In genomic region chr6:97110149-97110548, GRCh38 we compare ENCODE assay signal across 25 cellular contexts.
DNase-seq lines count a peak whose midpoint lies in the region; ATAC-seq, FAIRE-seq and TF ChIP-seq lines count a peak whose summit lies in the region.
"Had no signal": no experiment of that assay in that cellular context is flagged by ENCODE, and none has a peak within 500 bp of the region (broad histone marks: within the 10 kb centered on the region; RNA-seq: fewer than 3 reads in every experiment).

No MANE protein-coding gene starts in this region.

- no peak for DNase-seq in HepG2 (ENCODE audit: low spot score)
- no peak for DNase-seq in right lobe of liver
- no peak for DNase-seq in activated naive CD8-positive, alpha-beta T cell treated with anti-CD3 and anti-CD28 coated beads for 36 hours
- no peak for DNase-seq in stimulated activated naive CD8-positive, alpha-beta T cell treated with anti-CD3 and anti-CD28 coated beads, Interleukin-15, amount 100 ng/mL, for 72 hours
- DNase-seq in activated naive CD4-positive, alpha-beta T cell treated with Interleukin-2 at 50 U/mL for 16 hours, result no peak
- no peak for DNase-seq in NCI-H187 treated with DMSO at 0.1 percent for 48 hours (lab: John Stamatoyannopoulos, UW)
- DNase-seq in brain microvascular endothelial cell, result no peak
- DNase-seq: BE2C; Caco-2; CD4-positive, alpha-beta memory T cell; DMS 273 treated with DMSO at 0.1 percent for 48 hours; DMS79 treated with DMSO at 0.1 percent for 48 hours; H9; KBM-7; NCI-H1092 treated with DMSO at 0.1 percent for 48 hours; NCI-H1436 treated with DMSO at 0.1 percent for 48 hours; NCI-H2029 treated with DMSO at 0.1 percent for 48 hours; NCI-H226; NCI-H510A treated with DMSO at 0.1 percent for 48 hours; NCI-H748 treated with DMSO at 0.1 percent for 48 hours; SIG-M5 had no signal

- no peak overlapping the region for H3K4me2 ChIP-seq in HepG2 (ENCODE audit: low read depth, low read length)
- H3K4me2 ChIP-seq: A549 had no signal

- FAIRE-seq in HepG2 (lab: Jason Lieb, UNC), result no peak
- FAIRE-seq: A549 had no signal

- in situ Hi-C loops in HepG2 (cut with HindIII; ENCODE audit: extremely low pct_ligation_motif_present, low pct_unique_long_range_greater_than_20kb) (no loop called here), brain microvascular endothelial cell (cut with HindIII; ENCODE audit: low pct_ligation_motif_present, low sequenced_read_pairs) (no loop called here)

- CTCF ChIA-PET in HepG2 (lab: Yijun Ruan, JAX; ENCODE audit: low intra/inter-chr PET ratio, low total read pairs), result no interaction called here

- BruUV-seq in HepG2 (replicated peaks; lab: Mats Ljungman, UMichigan), result no TSS peak

- TF ChIP-seq CTCF in HepG2 (CRISPR knock-in tag; IDR thresholded peaks at IDR 0.05) (no peak), right lobe of liver (IDR thresholded peaks at IDR 0.05) (no peak), brain microvascular endothelial cell (IDR thresholded peaks at IDR 0.05; ENCODE audit: low read depth, low read length, missing control alignments) (no peak)

- TF ChIP-seq EP300 in HepG2 (IDR thresholded peaks at IDR 0.05; ENCODE audit: low read depth in 2 of 2, low read length in 2 of 2) (no peak), HepG2 (CRISPR knock-in tag; IDR thresholded peaks at IDR 0.05; ENCODE audit: borderline replicate concordance) (no peak)

- no peaks in the 10 kb centered on the region for H3K79me2 ChIP-seq in HepG2 (ENCODE audit: insufficient read depth, low read length)

- POLR2A ChIA-PET in HepG2 (lab: Yijun Ruan, JAX), result no interaction called here

- peaks cover 7% of the 10 kb centered on the region for H3K9me3 Mint-ChIP-seq in activated naive CD8-positive, alpha-beta T cell treated with anti-CD3 and anti-CD28 coated beads for 36 hours
- peaks cover 0 to 6% of the 10 kb centered on the region in 2 donors for H3K9me3 Mint-ChIP-seq in stimulated activated naive CD8-positive, alpha-beta T cell treated with anti-CD3 and anti-CD28 coated beads, Interleukin-15, amount 100 ng/mL, for 72 hours

- ATAC-seq in HepG2, result no peak
- ATAC-seq in right lobe of liver, result no peak
- ATAC-seq in GM19324 (IDR thresholded peaks at IDR 0.05; ENCODE audit: low FRiP score, unreplicated experiment), result peak; percentile 60
- ATAC-seq in stimulated activated naive CD8-positive, alpha-beta T cell treated with anti-CD3 and anti-CD28 coated beads, Interleukin-15, amount 100 ng/mL, for 72 hours, result no peak
- ATAC-seq: A549, Panc1 had no signal

- peak overlapping the region; percentile 73 for H3K27ac Mint-ChIP-seq in activated naive CD8-positive, alpha-beta T cell treated with anti-CD3 and anti-CD28 coated beads for 36 hours
- H3K27ac Mint-ChIP-seq in stimulated activated naive CD8-positive, alpha-beta T cell treated with anti-CD3 and anti-CD28 coated beads, Interleukin-15, amount 100 ng/mL, for 72 hours, result no peak overlapping the region
- H3K27ac Mint-ChIP-seq: CD4-positive, alpha-beta memory T cell; H9 had no signal

- H3K27me3 ChIP-seq in HepG2 (ENCODE audit: control insufficient read depth in 1 of 2, insufficient read depth in 2 of 2, low read length in 2 of 2) (no peaks in the 10 kb centered on the region; a peak in 1 of 5 replicates), right lobe of liver (no peaks in the 10 kb centered on the region), brain microvascular endothelial cell (replicated peaks) (no peaks in the 10 kb centered on the region)

- peak overlapping the region; percentile 27 for H3K4me3 Mint-ChIP-seq in activated naive CD8-positive, alpha-beta T cell treated with anti-CD3 and anti-CD28 coated beads for 36 hours
- peak overlapping the region; percentile 44 to 51 for H3K4me3 Mint-ChIP-seq in stimulated activated naive CD8-positive, alpha-beta T cell treated with anti-CD3 and anti-CD28 coated beads, Interleukin-15, amount 100 ng/mL, for 72 hours
- H3K4me3 Mint-ChIP-seq: CD4-positive, alpha-beta memory T cell; H9 had no signal

- H3K27me3 Mint-ChIP-seq in activated naive CD8-positive, alpha-beta T cell treated with anti-CD3 and anti-CD28 coated beads for 36 hours, result no peaks in the 10 kb centered on the region
- no peaks in the 10 kb centered on the region for H3K27me3 Mint-ChIP-seq in stimulated activated naive CD8-positive, alpha-beta T cell treated with anti-CD3 and anti-CD28 coated beads, Interleukin-15, amount 100 ng/mL, for 72 hours
- H3K27me3 Mint-ChIP-seq: CD4-positive, alpha-beta memory T cell had no signal

- intact Hi-C loops in HepG2 (cut with micrococcal nuclease; ENCODE audit: unreplicated experiment), result no loop called here
- intact Hi-C loops in right lobe of liver (cut with DNase I), result no loop called here

- 56% methylated on average over 5 of the region's 5 CpGs for WGBS in HepG2 (ENCODE audit: low lambda C conversion rate)
- WGBS in right lobe of liver (ENCODE audit: insufficient coverage, low coverage, low lambda C conversion rate, missing lambda C conversion rate), result 39% methylated on average over 5 of the region's 5 CpGs

- H3K4me1 ChIP-seq in HepG2 (ENCODE audit: insufficient read depth, low read length) (no peaks in the 10 kb centered on the region), right lobe of liver (no peaks in the 10 kb centered on the region)
- H3K4me1 ChIP-seq: A549, BE2C, Caco-2 had no signal

- H3K36me3 Mint-ChIP-seq in activated naive CD8-positive, alpha-beta T cell treated with anti-CD3 and anti-CD28 coated beads for 36 hours, result peaks cover 30% of the 10 kb centered on the region

- H3K27ac ChIP-seq in HepG2 (ENCODE audit: extremely low read length, insufficient read depth, low read length), result no peak overlapping the region
- H3K27ac ChIP-seq in right lobe of liver, result no peak overlapping the region
- H3K27ac ChIP-seq in brain microvascular endothelial cell, result no peak overlapping the region
- H3K27ac ChIP-seq: A549, HL-60 had no signal

- H4K20me1 ChIP-seq in HepG2 (ENCODE audit: insufficient read depth, low read length), result no peaks in the 10 kb centered on the region; the same call in 1 of the 2 replicates

- TF ChIP-seq POLR2A in HepG2 (IDR thresholded peaks at IDR 0.05; ENCODE audit: insufficient read depth in 1 of 2, low read depth in 2 of 2, low read length in 2 of 2) (no peak), right lobe of liver (IDR thresholded peaks at IDR 0.05) (no peak)

- H2AFZ ChIP-seq in HepG2 (ENCODE audit: low read length), result no peak overlapping the region

- H3K36me3 ChIP-seq in HepG2 (replicated peaks in 1 of 2; ENCODE audit: control insufficient read depth in 1 of 2, insufficient read depth in 2 of 2, low read length in 2 of 2) (no peaks in the 10 kb centered on the region), right lobe of liver (no peaks in the 10 kb centered on the region), brain microvascular endothelial cell (replicated peaks) (no peaks in the 10 kb centered on the region)
- H3K36me3 ChIP-seq: BE2C had no signal

- H3K9ac ChIP-seq in HepG2 (ENCODE audit: insufficient read depth, low read depth, low read length), result no peak overlapping the region

- peaks cover 45% of the 10 kb centered on the region for H3K4me1 Mint-ChIP-seq in activated naive CD8-positive, alpha-beta T cell treated with anti-CD3 and anti-CD28 coated beads for 36 hours
- H3K4me1 Mint-ChIP-seq in stimulated activated naive CD8-positive, alpha-beta T cell treated with anti-CD3 and anti-CD28 coated beads, Interleukin-15, amount 100 ng/mL, for 72 hours, result peaks cover 40% of the 10 kb centered on the region

- H3K4me3 ChIP-seq in HepG2 (replicated peaks in 1 of 3; ENCODE audit: insufficient read depth in 1 of 3, low read depth in 2 of 3, low read length in 3 of 3) (no peak overlapping the region), right lobe of liver (no peak overlapping the region), brain microvascular endothelial cell (ENCODE audit: low read depth, low read length) (no peak overlapping the region)
- H3K4me3 ChIP-seq: A549 had no signal

- no peak for TF ChIP-seq RAD21 in HepG2 (CRISPR knock-in tag; IDR thresholded peaks at IDR 0.05)

- H3K9me3 ChIP-seq in HepG2 (ENCODE audit: low read length), result no peaks in the 10 kb centered on the region
- no peaks in the 10 kb centered on the region for H3K9me3 ChIP-seq in right lobe of liver
- H3K9me3 ChIP-seq: A549, BE2C, Caco-2 had no signal

TF ChIP-seq in HepG2, 621 proteins besides CTCF, POLR2A, EP300 and RAD21:
- peak; percentile 41 for TF ChIP-seq CREB1 (IDR thresholded peaks at IDR 0.05)
- no peak for TF ChIP-seq CREB1 (CRISPR knock-in tag; IDR thresholded peaks at IDR 0.05)
- TF ChIP-seq PBX2 (CRISPR knock-in tag; IDR thresholded peaks at IDR 0.05), result no peak
TF ChIP-seq in HepG2: peak in this region for 1.
